ENCODE assay signal across 28 cellular contexts in genomic region chr14:38959021-38959420, GRCh38.
"Had no signal": no experiment of that assay in that cellular context is flagged by ENCODE, and none has a peak within 500 bp of the region (broad histone marks: within the 10 kb centered on the region; RNA-seq: fewer than 3 reads in every experiment).

No MANE protein-coding gene starts in this region.

- H3K4me3 ChIP-seq: K562, MG63, PC-9, SJCRH30, SK-N-MC had no signal

- H3K36me3 ChIP-seq: MG63, SJCRH30 had no signal

- ATAC-seq: K562, Panc1, Right ventricle myocardium inferior, SK-N-SH treated with all-trans-retinoic acid at 6 μM for 48 hours had no signal

- H2AFZ ChIP-seq: PC-9 had no signal

- H3K27me3 ChIP-seq: MG63, SJCRH30 had no signal

- H3K9me3 ChIP-seq: MG63, SJCRH30 had no signal

- H3K27ac ChIP-seq: PC-9, RWPE1, SJCRH30, SK-N-MC had no signal

- FAIRE-seq: K562, RCC 7860 had no signal

- H3K4me2 ChIP-seq: PC-9 had no signal

- DNase-seq: KG1, MG63, NCI-H1048, NCI-H1092 treated with DMSO at 0.1 percent for 48 hours, NCI-H1436 treated with DMSO at 0.1 percent for 48 hours, NCI-H1694 treated with DMSO at 0.1 percent for 48 hours, NCI-H187 treated with DMSO at 0.1 percent for 48 hours, NCI-H2029, NCI-H2081, NCI-H2171 treated with DMSO at 0.1 percent for 48 hours, NCI-H2227 treated with DMSO at 0.1 percent for 48 hours, NCI-H345, NCI-H446, NCI-H510A treated with DMSO at 0.1 percent for 48 hours, NCI-H524 treated with DMSO at 0.1 percent for 48 hours, NCI-H526 treated with DMSO at 0.1 percent for 48 hours, NCI-H774, PC-9, SHP77, SIG-M5, SJCRH30 had no signal
